In genomic region chr3:184157206-184157605, GRCh38 we compare ENCODE assay signal across 9 cellular contexts. TPM values are rescaled to one million over a fixed set of nuclear protein-coding genes. Genes with fewer than 3 reads are reported as not detected.
A peak's percentile ranks its signal among the peaks of the same experiment; 100 is the strongest.
DNase-seq lines count a peak whose midpoint lies in the region; ATAC-seq, FAIRE-seq and TF ChIP-seq lines count a peak whose summit lies in the region.
"Had no signal": no experiment of that assay in that cellular context is flagged by ENCODE, and none has a peak within 500 bp of the region (broad histone marks: within the 10 kb centered on the region; RNA-seq: fewer than 3 reads in every experiment).

No MANE protein-coding gene starts in this region.

- no peak for ATAC-seq in activated T-cell treated with anti-CD3 and anti-CD28 coated beads, Interleukin-2, amount 50 U/mL, for 4 hours
- ATAC-seq in HG02884 (IDR thresholded peaks at IDR 0.05; ENCODE audit: unreplicated experiment): no peak

- peak overlapping the region; percentile 93 for H3K4me3 Mint-ChIP-seq in activated T-cell treated with anti-CD3 and anti-CD28 coated beads, Interleukin-2, amount 50 U/mL, for 4 hours
- H3K4me3 Mint-ChIP-seq in astrocyte (ENCODE audit: unreplicated experiment): peak overlapping the region; percentile 96

- intact Hi-C loops in tibial artery (cut with DNase I; ENCODE audit: low total_unique reads): loop anchor here (2.0 kb wide), 1 partner anchor 22 kb away; the partner anchor contains the start of gene EIF2B5

- H3K9me3 Mint-ChIP-seq in activated T-cell treated with anti-CD3 and anti-CD28 coated beads, Interleukin-2, amount 50 U/mL, for 4 hours: no peaks in the 10 kb centered on the region
- no peaks in the 10 kb centered on the region for H3K9me3 Mint-ChIP-seq in astrocyte (ENCODE audit: unreplicated experiment)

- H3K9ac ChIP-seq in astrocyte (ENCODE audit: low read length) (peak overlapping the region; percentile 91), liver (ENCODE audit: low read depth in 1 of 2, low read length in 2 of 2) (peak overlapping the region; percentile 63 to 87)

- no peak for TF ChIP-seq RAD21 in liver (IDR thresholded peaks at IDR 0.05)

- no peaks in the 10 kb centered on the region for H3K9me3 ChIP-seq in astrocyte (ENCODE audit: insufficient read depth, low read depth, low read length)
- H3K9me3 ChIP-seq in liver (ENCODE audit: control insufficient read depth in 4 of 4, low read length in 3 of 4): no peaks in the 10 kb centered on the region
- no peaks in the 10 kb centered on the region for H3K9me3 ChIP-seq in tibial artery

- H3K4me1 ChIP-seq in astrocyte (ENCODE audit: insufficient read depth, low read length) (peaks cover 32% of the 10 kb centered on the region), liver (ENCODE audit: control insufficient read depth in 4 of 4, insufficient read depth in 4 of 4, low read length in 3 of 4) (peaks cover 5 to 36% (median 24%) of the 10 kb centered on the region in 4 donors), tibial artery (peaks cover 0 to 74% (median 51%) of the 10 kb centered on the region in 4 donors)

- H3K36me3 ChIP-seq in astrocyte (ENCODE audit: insufficient read depth, low read length): peaks cover 4% of the 10 kb centered on the region
- no peaks in the 10 kb centered on the region for H3K36me3 ChIP-seq in liver (ENCODE audit: control insufficient read depth in 4 of 4, insufficient read depth in 3 of 4, low read depth in 1 of 4, low read length in 3 of 4)
- H3K36me3 ChIP-seq in tibial artery: no peaks in the 10 kb centered on the region

- H3K27ac ChIP-seq in astrocyte (ENCODE audit: low read depth, low read length): peak overlapping the region; percentile 75
- H3K27ac ChIP-seq in liver (ENCODE audit: low read depth in 1 of 2, low read length in 2 of 2): no peak overlapping the region
- peak overlapping the region; percentile 94 to 98 for H3K27ac ChIP-seq in tibial artery

- peaks cover 28% of the 10 kb centered on the region for H3K4me1 Mint-ChIP-seq in activated T-cell treated with anti-CD3 and anti-CD28 coated beads, Interleukin-2, amount 50 U/mL, for 4 hours (ENCODE audit: low read depth)
- peaks cover 21% of the 10 kb centered on the region for H3K4me1 Mint-ChIP-seq in astrocyte (ENCODE audit: low read depth, unreplicated experiment)

- H3K27me3 Mint-ChIP-seq in activated T-cell treated with anti-CD3 and anti-CD28 coated beads, Interleukin-2, amount 50 U/mL, for 4 hours (ENCODE audit: low read depth): no peaks in the 10 kb centered on the region
- H3K27me3 Mint-ChIP-seq in astrocyte (ENCODE audit: low read depth, unreplicated experiment): no peaks in the 10 kb centered on the region

- peaks cover 66% of the 10 kb centered on the region for H3K79me2 ChIP-seq in astrocyte (ENCODE audit: insufficient read depth, low read length)

- peaks cover 61% of the 10 kb centered on the region for H4K20me1 ChIP-seq in astrocyte (ENCODE audit: insufficient read depth, low read length)

- DNase-seq in activated T-cell treated with anti-CD3 and anti-CD28 coated beads, Interleukin-2, amount 50 U/mL, for 4 hours: no peak
- DNase-seq in activated T-cell treated with anti-CD3 and anti-CD28 coated beads for 4 hours (no peak), astrocyte (ENCODE audit: low read depth) (no peak), tibial artery (no peak), Kasumi-1 (lab: John Stamatoyannopoulos, UW) (no peak), D721Med (ENCODE audit: insufficient read length, low spot score) (no peak)

- TF ChIP-seq CTCF in astrocyte (IDR thresholded peaks at IDR 0.05; ENCODE audit: insufficient read depth, low read depth, low read length) (no peak), liver (IDR thresholded peaks at IDR 0.05; ENCODE audit: low read depth, low read length, missing input control) (no peak), tibial artery (IDR thresholded peaks at IDR 0.05) (no peak), D721Med (IDR thresholded peaks at IDR 0.05; ENCODE audit: insufficient read depth, missing control alignments) (no peak)

- FAIRE-seq in astrocyte (lab: Jason Lieb, UNC) (no peak), D721Med (lab: Jason Lieb, UNC) (no peak)
- FAIRE-seq: colon had no signal

- H3K27me3 ChIP-seq in astrocyte (ENCODE audit: insufficient read depth, low read length) (no peaks in the 10 kb centered on the region), liver (ENCODE audit: control insufficient read depth in 4 of 4, insufficient read depth in 4 of 4, low read length in 3 of 4) (no peaks in the 10 kb centered on the region), tibial artery (no peaks in the 10 kb centered on the region)

- peak overlapping the region; percentile 92 for H3K27ac Mint-ChIP-seq in astrocyte (ENCODE audit: unreplicated experiment)

- H3K36me3 Mint-ChIP-seq in activated T-cell treated with anti-CD3 and anti-CD28 coated beads, Interleukin-2, amount 50 U/mL, for 4 hours (ENCODE audit: insufficient read depth): no peaks in the 10 kb centered on the region
- peaks cover 2% of the 10 kb centered on the region for H3K36me3 Mint-ChIP-seq in astrocyte (ENCODE audit: low read depth, unreplicated experiment)

- H3K4me3 ChIP-seq in astrocyte (ENCODE audit: insufficient read depth, low read depth, low read length) (peak overlapping the region; percentile 92), liver (ENCODE audit: low read depth in 1 of 3, low read length in 3 of 3) (peak overlapping the region; percentile 0 to 93 (median 93)), tibial artery (peak overlapping the region; percentile 95 to 97)

- peak overlapping the region; percentile 99 for H3K4me2 ChIP-seq in astrocyte (ENCODE audit: low read length)

- no peak overlapping the region for H2AFZ ChIP-seq in astrocyte (ENCODE audit: low read depth, low read length)

TF ChIP-seq in liver, 16 proteins besides CTCF, POLR2A, EP300 and RAD21 (continues in another document):
- TF ChIP-seq GABPA (IDR thresholded peaks at IDR 0.05 in 1 of 2, conservative IDR thresholded peaks at IDR 0.05 in 1 of 2): no peak
- TF ChIP-seq ATF3 (IDR thresholded peaks at IDR 0.05): no peak
- no peak for TF ChIP-seq TAF1 (conservative IDR thresholded peaks at IDR 0.05)
- no peak for TF ChIP-seq FOXA1 (IDR thresholded peaks at IDR 0.05)
- TF ChIP-seq MAX (IDR thresholded peaks at IDR 0.05): no peak
- TF ChIP-seq HNF4G (IDR thresholded peaks at IDR 0.05): no peak
- TF ChIP-seq RXRA (IDR thresholded peaks at IDR 0.05): no peak
- no peak for TF ChIP-seq EGR1 (IDR thresholded peaks at IDR 0.05; ENCODE audit: low read depth in 2 of 2)
- TF ChIP-seq YY1 (IDR thresholded peaks at IDR 0.05): no peak
- TF ChIP-seq ZBTB33 (IDR thresholded peaks at IDR 0.05): no peak

RNA-seq across cellular contexts. Expression of gene DVL3, which starts 2.0 kb away (rescaled TPM):
- total RNA-seq in activated T-cell treated with anti-CD3 and anti-CD28 coated beads, Interleukin-2, amount 50 U/mL, for 4 hours: 10 to 100 TPM; 38.7 to 46.4 (median 40.3) TPM
- total RNA-seq in astrocyte: 107 and 110 TPM in 2 replicates
- total RNA-seq in liver: 10 to 100 TPM; 19.2 to 26.3 TPM
- 10 to 100 TPM in 1 of 2 donors, 1 to 10 TPM in 1; 8.6 to 15.7 TPM for polyA plus RNA-seq in liver

RNA-seq across cellular contexts. Expression of gene AP2M1, which starts 17.4 kb away (rescaled TPM):
- total RNA-seq in activated T-cell treated with anti-CD3 and anti-CD28 coated beads, Interleukin-2, amount 50 U/mL, for 4 hours: 100 to 1,000 TPM; 242 to 255 (median 251) TPM
- total RNA-seq in astrocyte (603 and 613 TPM in 2 replicates), liver (100 to 1,000 TPM; 114 to 200 TPM)
- 100 to 1,000 TPM in 1 of 2 donors, 10 to 100 TPM in 1; 71.9 to 155 TPM for polyA plus RNA-seq in liver

RNA-seq across cellular contexts. Expression of gene EIF2B5, which starts 22.0 kb away (rescaled TPM):
- total RNA-seq in activated T-cell treated with anti-CD3 and anti-CD28 coated beads, Interleukin-2, amount 50 U/mL, for 4 hours: 10 to 100 TPM; 91.7 to 94.5 (median 92.6) TPM
- total RNA-seq in astrocyte: 20.8 and 22.6 TPM in 2 replicates
- total RNA-seq in liver: 10 to 100 TPM; 28.2 to 34.3 TPM
- polyA plus RNA-seq in liver: 10 to 100 TPM; 19.0 to 20.6 TPM

RNA-seq across cellular contexts. Expression of gene ABCF3, which starts 28.8 kb away (rescaled TPM):
- total RNA-seq in activated T-cell treated with anti-CD3 and anti-CD28 coated beads, Interleukin-2, amount 50 U/mL, for 4 hours: 10 to 100 TPM; 79.7 to 91.2 (median 84.4) TPM
- total RNA-seq in astrocyte (61.1 and 70.9 TPM in 2 replicates), liver (10 to 100 TPM; 28.1 to 59.2 TPM)
- 10 to 100 TPM; 29.7 to 37.8 TPM for polyA plus RNA-seq in liver

Comparison
In these comparisons a context has a peak if more than half of its experiments do, and no peak if none do; other contexts are left out.
1. H3K27ac ChIP-seq: peak in astrocyte (single experiment) and tibial artery (2 of 2); none in liver (0 of 2).
2. Peak in every context shown above with its lines, with median percentiles within 50 percentile points of each other: H3K4me3 ChIP-seq.